In genomic region chr20:36802326-36803223, GRCh38 we compare ENCODE assay signal across 17 cellular contexts. TPM values are rescaled to one million over a fixed set of nuclear protein-coding genes. Genes with fewer than 3 reads are reported as not detected.
DNase-seq lines count a peak whose midpoint lies in the region; ATAC-seq, FAIRE-seq and TF ChIP-seq lines count a peak whose summit lies in the region.
"Had no signal": no experiment of that assay in that cellular context is flagged by ENCODE, and none has a peak within 500 bp of the region (broad histone marks: within the 10 kb centered on the region; RNA-seq: fewer than 3 reads in every experiment).

No MANE protein-coding gene starts in this region.

- no peak for ATAC-seq in stimulated activated naive CD8-positive, alpha-beta T cell treated with anti-CD3 and anti-CD28 coated beads, Interleukin-15, amount 100 ng/mL, for 72 hours
- ATAC-seq: activated T-cell treated with anti-CD3 and anti-CD28 coated beads, Interleukin-2, amount 50 U/mL, for 4 hours had no signal

- no peak for TF ChIP-seq CTCF in bronchial epithelial cell (IDR thresholded peaks at IDR 0.05; ENCODE audit: insufficient read depth, low read length, severe bottlenecking)
- TF ChIP-seq CTCF in thyroid gland (IDR thresholded peaks at IDR 0.05), result no peak

- H3K27me3 ChIP-seq in bronchial epithelial cell (ENCODE audit: control insufficient read depth, insufficient read depth, low read length) (no peaks in the 10 kb centered on the region), thyroid gland (no peaks in the 10 kb centered on the region)

- WGBS in thyroid gland, 2 donors, result 93 to 95% methylated on average over 13 to 14 of the region's 14 CpGs

- H3K4me3 ChIP-seq in bronchial epithelial cell (ENCODE audit: low read depth, low read length) (no peak overlapping the region), thyroid gland (replicated peaks in 1 of 3) (no peak overlapping the region)

- no peaks in the 10 kb centered on the region for H3K9me3 ChIP-seq in thyroid gland

- no peak overlapping the region for H3K27ac ChIP-seq in thyroid gland

- H3K27me3 Mint-ChIP-seq in stimulated activated naive CD8-positive, alpha-beta T cell treated with anti-CD3 and anti-CD28 coated beads, Interleukin-15, amount 100 ng/mL, for 72 hours, result no peaks in the 10 kb centered on the region
- H3K27me3 Mint-ChIP-seq in activated T-helper 2 cell treated with anti-CD3 and anti-CD28 coated beads, Interferon-gamma antibody, Interleukin-2, Interleukin-4, amounts not matched to agents 10 μg/mL and 5 μg/mL and 100 μg/mL, durations not matched to agents 14 hours and 24 hours and 36 hours (ENCODE audit: low read depth), result no peaks in the 10 kb centered on the region
- H3K27me3 Mint-ChIP-seq: activated B cell treated with CpG ODN at 0.5 μM for 24 hours had no signal

- H3K9me3 Mint-ChIP-seq in stimulated activated naive CD8-positive, alpha-beta T cell treated with anti-CD3 and anti-CD28 coated beads, Interleukin-15, amount 100 ng/mL, for 72 hours, result no peaks in the 10 kb centered on the region
- no peaks in the 10 kb centered on the region for H3K9me3 Mint-ChIP-seq in activated T-helper 2 cell treated with anti-CD3 and anti-CD28 coated beads, Interferon-gamma antibody, Interleukin-2, Interleukin-4, amounts not matched to agents 10 μg/mL and 5 μg/mL and 100 μg/mL, durations not matched to agents 14 hours and 24 hours and 36 hours
- H3K9me3 Mint-ChIP-seq: activated B cell treated with CpG ODN at 0.5 μM for 24 hours; activated T-cell treated with anti-CD3 and anti-CD28 coated beads, Interleukin-2, amount 50 U/mL, for 4 hours; nephron had no signal

- H3K27ac Mint-ChIP-seq in stimulated activated naive CD8-positive, alpha-beta T cell treated with anti-CD3 and anti-CD28 coated beads, Interleukin-15, amount 100 ng/mL, for 72 hours, result no peak overlapping the region
- no peak overlapping the region for H3K27ac Mint-ChIP-seq in activated T-helper 2 cell treated with anti-CD3 and anti-CD28 coated beads, Interferon-gamma antibody, Interleukin-2, Interleukin-4, amounts not matched to agents 10 μg/mL and 5 μg/mL and 100 μg/mL, durations not matched to agents 14 hours and 24 hours and 36 hours
- H3K27ac Mint-ChIP-seq: activated B cell treated with CpG ODN at 0.5 μM for 24 hours had no signal

- TF ChIP-seq POLR2A in thyroid gland (IDR thresholded peaks at IDR 0.05), result no peak

- H3K36me3 ChIP-seq in bronchial epithelial cell (ENCODE audit: control insufficient read depth, insufficient read depth, low read length), result peaks cover 31% of the 10 kb centered on the region
- peaks cover 89 to 95% of the 10 kb centered on the region in 2 donors for H3K36me3 ChIP-seq in thyroid gland

- H3K4me1 ChIP-seq in thyroid gland, result no peaks in the 10 kb centered on the region

- DNase-seq in AG20443 (ENCODE audit: low spot score) (peak; percentile 49), LHCN-M2 (ENCODE audit: low read depth) (peak; percentile 72), bronchial epithelial cell (ENCODE audit: low read depth) (peak; percentile 12), kidney glomerular epithelial cell (lab: John Stamatoyannopoulos, UW) (peak; percentile 10), pons (ENCODE audit: low spot score) (no peak), thyroid gland (no peak)
- no peak for DNase-seq in stimulated activated naive CD8-positive, alpha-beta T cell treated with anti-CD3 and anti-CD28 coated beads, Interleukin-15, amount 100 ng/mL, for 72 hours
- DNase-seq in activated T-helper 2 cell treated with anti-CD3 and anti-CD28 coated beads, Interferon-gamma antibody, Interleukin-2, Interleukin-4, amounts not matched to agents 10 μg/mL and 5 μg/mL and 100 μg/mL, durations not matched to agents 14 hours and 24 hours and 36 hours (ENCODE audit: low spot score), result no peak
- DNase-seq: activated B cell treated with CpG ODN at 0.5 μM for 24 hours; activated T-cell treated with anti-CD3 and anti-CD28 coated beads, Interleukin-2, amount 50 U/mL, for 4 hours; aorta; erythroblast; MM.1S; NCI-H524; SIG-M5 had no signal

- intact Hi-C loops in activated T-helper 2 cell treated with anti-CD3 and anti-CD28 coated beads, Interferon-gamma antibody, Interleukin-2, Interleukin-4, amounts not matched to agents 10 μg/mL and 5 μg/mL and 100 μg/mL, durations not matched to agents 14 hours and 24 hours and 36 hours (cut with micrococcal nuclease), result no loop called here
- intact Hi-C loops in thyroid gland (cut with DNase I), result no loop called here

- FAIRE-seq in bronchial epithelial cell (lab: Jason Lieb, UNC), result no peak
- FAIRE-seq: GM12891 had no signal

- H3K4me3 Mint-ChIP-seq in stimulated activated naive CD8-positive, alpha-beta T cell treated with anti-CD3 and anti-CD28 coated beads, Interleukin-15, amount 100 ng/mL, for 72 hours, result no peak overlapping the region
- H3K4me3 Mint-ChIP-seq in activated T-helper 2 cell treated with anti-CD3 and anti-CD28 coated beads, Interferon-gamma antibody, Interleukin-2, Interleukin-4, amounts not matched to agents 10 μg/mL and 5 μg/mL and 100 μg/mL, durations not matched to agents 14 hours and 24 hours and 36 hours (ENCODE audit: low read depth), result no peak overlapping the region
- H3K4me3 Mint-ChIP-seq: activated B cell treated with CpG ODN at 0.5 μM for 24 hours; activated T-cell treated with anti-CD3 and anti-CD28 coated beads, Interleukin-2, amount 50 U/mL, for 4 hours; nephron had no signal

- no peaks in the 10 kb centered on the region for H3K4me1 Mint-ChIP-seq in stimulated activated naive CD8-positive, alpha-beta T cell treated with anti-CD3 and anti-CD28 coated beads, Interleukin-15, amount 100 ng/mL, for 72 hours
- no peaks in the 10 kb centered on the region for H3K4me1 Mint-ChIP-seq in activated T-helper 2 cell treated with anti-CD3 and anti-CD28 coated beads, Interferon-gamma antibody, Interleukin-2, Interleukin-4, amounts not matched to agents 10 μg/mL and 5 μg/mL and 100 μg/mL, durations not matched to agents 14 hours and 24 hours and 36 hours (ENCODE audit: low read depth)
- H3K4me1 Mint-ChIP-seq: activated B cell treated with CpG ODN at 0.5 μM for 24 hours, nephron had no signal

- no peaks in the 10 kb centered on the region for H3K36me3 Mint-ChIP-seq in activated T-helper 2 cell treated with anti-CD3 and anti-CD28 coated beads, Interferon-gamma antibody, Interleukin-2, Interleukin-4, amounts not matched to agents 10 μg/mL and 5 μg/mL and 100 μg/mL, durations not matched to agents 14 hours and 24 hours and 36 hours (ENCODE audit: low read depth)

RNA-seq across cellular contexts. Expression of gene DSN1, which starts 29.0 kb away (rescaled TPM):
- total RNA-seq in LHCN-M2 (2014; rRNA removed), result 40.5 and 42.4 TPM in 2 replicates
- 12.1 TPM for polyA plus RNA-seq in LHCN-M2 (2012)
- 3.7 and 4.9 TPM in 2 replicates for total RNA-seq in bronchial epithelial cell
- 24.0 and 28.6 TPM in 2 replicates for total RNA-seq in activated T-helper 2 cell treated with anti-CD3 and anti-CD28 coated beads, Interferon-gamma antibody, Interleukin-2, Interleukin-4, amounts not matched to agents 10 μg/mL and 5 μg/mL and 100 μg/mL, durations not matched to agents 14 hours and 24 hours and 36 hours
- 10 to 100 TPM; 10.6 to 14.9 (median 13.0) TPM for total RNA-seq in thyroid gland

RNA-seq across cellular contexts. Expression of gene NDRG3, which starts 56.7 kb away (rescaled TPM):
- total RNA-seq in LHCN-M2 (2014; rRNA removed) (13.9 and 18.3 TPM in 2 replicates), bronchial epithelial cell (10.0 and 11.3 TPM in 2 replicates), thyroid gland (10 to 100 TPM; 14.6 to 32.1 (median 27.9) TPM)
- 19.2 TPM for polyA plus RNA-seq in LHCN-M2 (2012)
- total RNA-seq in activated T-helper 2 cell treated with anti-CD3 and anti-CD28 coated beads, Interferon-gamma antibody, Interleukin-2, Interleukin-4, amounts not matched to agents 10 μg/mL and 5 μg/mL and 100 μg/mL, durations not matched to agents 14 hours and 24 hours and 36 hours, result 26.0 and 26.8 TPM in 2 replicates

Comparison
In these comparisons a context has a peak if more than half of its experiments do, and no peak if none do; other contexts are left out.
1. DNase-seq: peak in AG20443 (single experiment), LHCN-M2 (single experiment), bronchial epithelial cell (single experiment) and kidney glomerular epithelial cell (single experiment); none in stimulated activated naive CD8-positive, alpha-beta T cell treated with anti-CD3 and anti-CD28 coated beads, Interleukin-15, amount 100 ng/mL, for 72 hours (0 of 2), pons (single experiment), activated T-helper 2 cell treated with anti-CD3 and anti-CD28 coated beads, Interferon-gamma antibody, Interleukin-2, Interleukin-4, amounts not matched to agents 10 μg/mL and 5 μg/mL and 100 μg/mL, durations not matched to agents 14 hours and 24 hours and 36 hours (single experiment) and thyroid gland (0 of 2).